Comparison of ENCODE assay signal across 8 cellular contexts in genomic region chr2:65265090-65266045, GRCh38. TPM values are rescaled to one million over a fixed set of nuclear protein-coding genes. Genes with fewer than 3 reads are reported as not detected.
DNase-seq lines count a peak whose midpoint lies in the region; ATAC-seq, FAIRE-seq and TF ChIP-seq lines count a peak whose summit lies in the region.

No MANE protein-coding gene starts in this region.

- DNase-seq in AML-193 (lab: John Stamatoyannopoulos, UW) (peak; percentile 47 to 50), GM12892 (ENCODE audit: insufficient read length) (no peak), NCI-H2171 treated with DMSO at 0.1 percent for 48 hours (lab: John Stamatoyannopoulos, UW) (peak; percentile 66), amniotic stem cell (lab: John Stamatoyannopoulos, UW) (peak; percentile 22), left ventricle myocardium superior (no peak), putamen (ENCODE audit: low spot score) (peak; percentile 65)

- intact Hi-C loops in left ventricle myocardium superior (cut with micrococcal nuclease) = loop anchor here (5.0 kb wide), 1 partner anchor 172 kb away; no protein-coding TSS in a partner anchor

- FAIRE-seq in GM12892 (lab: Jason Lieb, UNC) = peak; percentile 78

- TF ChIP-seq POLR2A in GM12892 (IDR thresholded peaks at IDR 0.05; ENCODE audit: low read depth, low read length) = no peak

- ATAC-seq in left ventricle myocardium superior (peak; percentile 82), GM21367 (IDR thresholded peaks at IDR 0.05; ENCODE audit: unreplicated experiment) (no peak), HG03571 (IDR thresholded peaks at IDR 0.05; ENCODE audit: unreplicated experiment) (no peak)

RNA-seq across cellular contexts. Expression of gene ACTR2, which starts 37.7 kb away (rescaled TPM):
- polyA plus RNA-seq in GM12892 (2012; ENCODE audit: missing spikeins) = 256 TPM
- total RNA-seq in left ventricle myocardium superior = 109 TPM

Comparison
In these comparisons a context has a peak if more than half of its experiments do, and no peak if none do; other contexts are left out.
1. DNase-seq: peak in AML-193 (2 of 2), NCI-H2171 treated with DMSO at 0.1 percent for 48 hours (single experiment), amniotic stem cell (single experiment) and putamen (single experiment); none in GM12892 (single experiment) and left ventricle myocardium superior (single experiment).